ENCODE assay signal across 8 cellular contexts in the genomic region with DNA sequence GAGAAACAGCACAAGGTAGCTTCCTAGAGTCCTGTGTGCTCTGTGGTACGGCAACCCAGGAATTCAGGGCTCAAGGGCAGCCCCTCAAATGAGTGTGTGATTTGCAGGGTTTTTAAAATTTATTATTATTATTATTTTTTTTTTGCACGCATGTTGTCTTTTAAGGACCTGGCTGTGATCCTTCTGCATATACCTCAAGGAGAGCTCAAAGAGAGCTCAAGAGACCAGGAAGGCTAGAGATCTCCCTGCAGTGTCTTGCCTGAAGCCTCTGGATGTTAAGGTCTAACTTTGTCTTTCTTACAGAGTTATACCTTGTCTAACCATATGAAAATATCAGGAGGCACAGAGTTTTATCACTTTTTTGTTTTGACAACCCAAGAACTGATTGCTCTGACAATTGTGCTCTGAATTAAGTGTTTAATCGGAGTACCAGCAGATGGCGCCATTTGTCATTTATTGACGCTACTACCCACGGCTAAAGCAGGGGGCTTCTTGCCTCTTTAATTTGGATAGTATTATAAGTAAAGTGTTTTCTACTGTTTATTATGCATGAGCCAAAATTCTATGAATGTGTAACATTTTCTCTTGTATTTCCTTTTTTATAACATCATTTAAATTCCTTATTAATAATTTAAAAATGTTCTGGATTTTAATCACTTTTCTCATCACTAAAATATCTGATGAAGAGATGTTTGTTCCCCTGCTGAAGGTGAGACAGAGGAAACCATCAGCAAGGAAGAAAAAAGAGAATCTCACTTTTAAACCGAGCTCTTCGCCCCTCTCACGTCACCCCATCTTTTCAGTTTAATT. TPM values are rescaled to one million over a fixed set of nuclear protein-coding genes. Genes with fewer than 3 reads are reported as not detected.
DNase-seq lines count a peak whose midpoint lies in the region; TF ChIP-seq lines count a peak whose summit lies in the region.

No MANE protein-coding gene starts in this region.

- H3K4me3 ChIP-seq in cardiac muscle cell (no peak overlapping the region), OCI-LY3 (ENCODE audit: low read length) (no peak overlapping the region), fibroblast of mammary gland (ENCODE audit: control insufficient read depth, low read depth, low read length) (no peak overlapping the region), tibial nerve (no peak overlapping the region)

- H3K4me1 ChIP-seq in cardiac muscle cell (ENCODE audit: low read depth) (no peaks in the 10 kb centered on the region), OCI-LY3 (ENCODE audit: low read length) (no peaks in the 10 kb centered on the region), tibial nerve (peaks cover 0 to 3% (median 0%) of the 10 kb centered on the region in 4 donors)

- TF ChIP-seq POLR2A in tibial nerve (IDR thresholded peaks at IDR 0.05), result no peak

- H3K36me3 ChIP-seq in cardiac muscle cell (no peaks in the 10 kb centered on the region), OCI-LY3 (replicated peaks; ENCODE audit: low read depth, low read length) (no peaks in the 10 kb centered on the region), tibial nerve (no peaks in the 10 kb centered on the region)

- no peaks in the 10 kb centered on the region for H4K20me1 ChIP-seq in OCI-LY3 (ENCODE audit: insufficient read depth, low read length)

- H3K27me3 ChIP-seq in cardiac muscle cell (no peaks in the 10 kb centered on the region), OCI-LY3 (ENCODE audit: low read depth, low read length) (peaks cover 8% of the 10 kb centered on the region; the same call in 1 of the 2 replicates), tibial nerve (no peaks in the 10 kb centered on the region)

- no peak overlapping the region for H3K27ac ChIP-seq in cardiac muscle cell
- no peak overlapping the region for H3K27ac ChIP-seq in OCI-LY3 (ENCODE audit: low read length)
- no peak overlapping the region for H3K27ac ChIP-seq in tibial nerve

- no peak overlapping the region for H3K9ac ChIP-seq in OCI-LY3 (ENCODE audit: low read length)

- TF ChIP-seq EP300 in tibial nerve (IDR thresholded peaks at IDR 0.05), result no peak

- H3K9me3 ChIP-seq in cardiac muscle cell (ENCODE audit: low read depth), result no peaks in the 10 kb centered on the region
- H3K9me3 ChIP-seq in OCI-LY3 (ENCODE audit: insufficient read depth, low read length), result no peaks in the 10 kb centered on the region
- no peaks in the 10 kb centered on the region for H3K9me3 ChIP-seq in tibial nerve

- intact Hi-C loops in cardiac septum (cut with DNase I), result loop anchor here (5.0 kb wide), 1 partner anchor 769 kb away; no protein-coding TSS in a partner anchor

- H2AFZ ChIP-seq in OCI-LY3 (ENCODE audit: low read depth, low read length), result no peak overlapping the region

- 42 to 46% methylated on average over 9 of the region's 9 CpGs for WGBS in tibial nerve, 2 donors

- DNase-seq in cardiac muscle cell (ENCODE audit: low read depth in 1 of 2, low spot score in 1 of 2) (peak; percentile 80 to 90), cardiac septum (ENCODE audit: low spot score) (no peak), HT1080 (ENCODE audit: low read depth) (peak; percentile 46), activated T-cell treated with anti-CD3 and anti-CD28 coated beads for 48 hours (ENCODE audit: low read depth) (peak; percentile 25), fibroblast of mammary gland (ENCODE audit: low read depth) (peak; percentile 64), nucleus accumbens (lab: John Stamatoyannopoulos, UW) (peak in 40 of 56 donors; percentile 0 to 84 (median 14)), tibial nerve (ENCODE audit: low spot score in 2 of 2) (peak; percentile 40 to 89)

- no peak overlapping the region for H3K4me2 ChIP-seq in OCI-LY3 (ENCODE audit: low read length)

- no peaks in the 10 kb centered on the region for H3K79me2 ChIP-seq in OCI-LY3 (ENCODE audit: low read length)

- TF ChIP-seq CTCF in cardiac muscle cell (IDR thresholded peaks at IDR 0.05; ENCODE audit: low read depth, low read length) (peak; percentile 74), OCI-LY3 (IDR thresholded peaks at IDR 0.05; ENCODE audit: low read depth, low read length) (peak; percentile 80), fibroblast of mammary gland (conservative IDR thresholded peaks at IDR 0.05; ENCODE audit: control insufficient read depth, insufficient read depth, low read depth, low read length) (peak; percentile 74), tibial nerve (IDR thresholded peaks at IDR 0.05) (peak; percentile 61 to 78 (median 76))

RNA-seq across cellular contexts. Expression of gene LMO4, which starts 35.8 kb away (rescaled TPM):
- 126 and 136 TPM in 2 replicates for total RNA-seq in cardiac muscle cell
- 53.3 and 61.9 TPM in 2 replicates for polyA plus RNA-seq in cardiac muscle cell
- 22.6 TPM for total RNA-seq in cardiac septum
- 30.6 and 32.6 TPM in 2 replicates for total RNA-seq in HT1080 (2014; rRNA removed; shearing (Covaris generic))
- 67.2 and 69.6 TPM in 2 replicates for polyA plus RNA-seq in HT1080 (2015; cell fraction: cytosol; rRNA removed)
- polyA plus RNA-seq in HT1080 (2015; cell fraction: nucleus; rRNA removed), result 42.5 and 47.0 TPM in 2 replicates
- 10 to 100 TPM; 34.7 to 43.2 (median 40.7) TPM for total RNA-seq in tibial nerve
